ENCODE assay signal across 9 cellular contexts in the genomic region with DNA sequence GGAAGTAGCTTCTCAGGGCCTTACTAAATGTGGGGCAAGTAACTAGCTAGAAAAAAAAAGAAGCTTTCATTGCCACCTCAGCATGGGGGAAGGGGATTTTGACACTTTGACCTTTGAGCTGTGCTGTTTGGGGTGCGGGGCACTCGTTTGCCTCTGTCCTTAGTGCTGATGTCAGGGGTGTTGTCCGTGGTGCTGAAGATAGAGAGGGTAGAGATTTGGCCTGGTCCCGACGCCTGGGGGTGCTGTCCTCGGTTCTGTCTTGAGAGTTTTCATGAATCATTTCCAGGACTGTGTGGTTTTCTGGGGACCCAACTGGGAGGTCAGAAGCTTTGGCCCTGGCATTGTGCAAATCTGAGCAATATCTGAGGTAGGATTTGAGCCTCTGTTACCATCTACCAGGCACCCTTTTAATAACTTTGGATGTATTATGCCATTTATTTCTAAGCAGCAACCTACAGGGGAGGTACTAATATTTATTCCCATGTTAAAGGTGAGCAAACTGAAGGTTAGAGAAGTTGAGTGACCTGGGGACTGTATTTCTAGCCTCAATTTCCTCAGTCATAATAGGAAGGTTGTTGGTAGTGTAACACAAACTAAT.
A peak's percentile ranks its signal among the peaks of the same experiment; 100 is the strongest.
DNase-seq lines count a peak whose midpoint lies in the region; ATAC-seq and TF ChIP-seq lines count a peak whose summit lies in the region.
"Had no signal": no experiment of that assay in that cellular context is flagged by ENCODE, and none has a peak within 500 bp of the region (broad histone marks: within the 10 kb centered on the region; RNA-seq: fewer than 3 reads in every experiment).

No MANE protein-coding gene starts in this region.

- H3K9me3 Mint-ChIP-seq in HFFc6 = no peaks in the 10 kb centered on the region

- intact Hi-C loops in A673 (cut with micrococcal nuclease; ENCODE audit: unreplicated experiment) (no loop called here), lower leg skin (cut with DNase I; ENCODE audit: low total_unique reads) (no loop called here)

- H3K36me3 ChIP-seq in A673 (ENCODE audit: insufficient read depth, low read length, poor library complexity, severe bottlenecking) = no peaks in the 10 kb centered on the region
- no peaks in the 10 kb centered on the region for H3K36me3 ChIP-seq in fibroblast of lung (ENCODE audit: control insufficient read depth, insufficient read depth, low read length)

- no peaks in the 10 kb centered on the region for H3K36me3 Mint-ChIP-seq in HFFc6 (ENCODE audit: low read depth)
- H3K36me3 Mint-ChIP-seq: activated naive CD8-positive, alpha-beta T cell had no signal

- no peak overlapping the region for H3K27ac Mint-ChIP-seq in HFFc6
- H3K27ac Mint-ChIP-seq: activated naive CD8-positive, alpha-beta T cell had no signal

- peak; percentile 42 for TF ChIP-seq CTCF in A673 (conservative IDR thresholded peaks at IDR 0.05; ENCODE audit: low read depth, low read length)
- peak; percentile 29; the same call in 1 of the 2 replicates for TF ChIP-seq CTCF in HFFc6 (IDR thresholded peaks at IDR 0.05)
- TF ChIP-seq CTCF in fibroblast of lung (conservative IDR thresholded peaks at IDR 0.05 in 1 of 2, IDR thresholded peaks at IDR 0.05 in 1 of 2; ENCODE audit: low read depth in 1 of 2, low read length in 2 of 2) = peak; percentile 11 to 16
- no peak for TF ChIP-seq CTCF in lower leg skin (IDR thresholded peaks at IDR 0.05)

- H4K20me1 ChIP-seq in fibroblast of lung (ENCODE audit: control insufficient read depth, extremely low read depth, insufficient read depth, low read length) = no peaks in the 10 kb centered on the region

- H3K9me3 ChIP-seq in A673 (ENCODE audit: low read depth, low read length, poor library complexity, severe bottlenecking) (no peaks in the 10 kb centered on the region), fibroblast of lung (ENCODE audit: control insufficient read depth, insufficient read depth, low read depth, low read length) (no peaks in the 10 kb centered on the region)

- no peaks in the 10 kb centered on the region for H3K79me2 ChIP-seq in fibroblast of lung (ENCODE audit: control insufficient read depth, insufficient read depth, low read length)

- no peaks in the 10 kb centered on the region for H3K4me1 ChIP-seq in A673 (ENCODE audit: insufficient read depth, low read length, poor library complexity, severe bottlenecking)
- H3K4me1 ChIP-seq in fibroblast of lung (ENCODE audit: control insufficient read depth, extremely low read depth, insufficient read depth, low read length) = no peaks in the 10 kb centered on the region

- no peak for ATAC-seq in GM19455 (IDR thresholded peaks at IDR 0.05; ENCODE audit: unreplicated experiment)

- CTCF ChIA-PET in A673 (lab: Charles Lee) = interaction anchor here (0.6 kb wide), 1 partner anchor 13 kb away, joined by 3 read pairs; no protein-coding TSS in a partner anchor

- DNase-seq in A673 (ENCODE audit: low spot score) = peak; percentile 60
- peak; percentile 20 for DNase-seq in HFFc6
- peak; percentile 9 for DNase-seq in T-helper 9 cell
- DNase-seq in fibroblast of lung (ENCODE audit: low read depth in 2 of 2) = peak; percentile 21 to 37
- DNase-seq in stimulated activated CD4-positive, alpha-beta T cell treated with anti-CD3 and anti-CD28 coated beads, TNF-alpha, amount 100 ng/mL, for 48 hours (ENCODE audit: low read depth in 3 of 3) = peak; percentile 5 to 20 (median 15)
- no peak for DNase-seq in lower leg skin (ENCODE audit: low spot score in 2 of 2)
- no peak for DNase-seq in NCI-H69 (lab: John Stamatoyannopoulos, UW)

- 1 to 2% methylated on average over 6 of the region's 6 CpGs for WGBS in lower leg skin, 2 donors

- BruUV-seq in A673 (replicated peaks; lab: Mats Ljungman, UMichigan) = no TSS peak

- H3K4me1 Mint-ChIP-seq in HFFc6 (ENCODE audit: low read depth) = no peaks in the 10 kb centered on the region

- no peak for TF ChIP-seq POLR2A in lower leg skin (IDR thresholded peaks at IDR 0.05)

- H3K4me3 Mint-ChIP-seq in HFFc6 = no peak overlapping the region
- H3K4me3 Mint-ChIP-seq: activated naive CD8-positive, alpha-beta T cell had no signal

- H3K4me3 ChIP-seq in A673 (ENCODE audit: low read depth, low read length, poor library complexity, severe bottlenecking) = no peak overlapping the region
- H3K4me3 ChIP-seq in fibroblast of lung (replicated peaks in 1 of 4; ENCODE audit: control extremely low read depth in 1 of 4, insufficient read depth in 1 of 4, low read depth in 3 of 4, low read length in 4 of 4) = no peak overlapping the region
- H3K4me3 ChIP-seq in lower leg skin (ENCODE audit: low read depth, poor library complexity, severe bottlenecking) = no peak overlapping the region

- no peak overlapping the region for H2AFZ ChIP-seq in fibroblast of lung (ENCODE audit: low read length)

- no peak overlapping the region for H3K9ac ChIP-seq in fibroblast of lung (ENCODE audit: insufficient read depth, low read length)

- H3K27ac ChIP-seq in A673 (ENCODE audit: low read depth, low read length, poor library complexity, severe bottlenecking) (no peak overlapping the region), fibroblast of lung (ENCODE audit: insufficient read depth, low read length) (no peak overlapping the region)

- POLR2A ChIA-PET in A673 (lab: Charles Lee; ENCODE audit: low non-redundant PET) = no interaction called here

- H3K27me3 ChIP-seq in A673 (replicated peaks; ENCODE audit: insufficient read depth, low read depth, low read length, poor library complexity) (no peaks in the 10 kb centered on the region), fibroblast of lung (ENCODE audit: control insufficient read depth, insufficient read depth, low read length) (peaks cover under 1% of the 10 kb centered on the region)

- H3K27me3 Mint-ChIP-seq in HFFc6 (ENCODE audit: insufficient read depth) = peaks cover 28% of the 10 kb centered on the region

- H3K4me2 ChIP-seq in fibroblast of lung (ENCODE audit: extremely low read depth, insufficient read depth, low read length) = no peak overlapping the region

Comparison
In these comparisons a context has a peak if more than half of its experiments do, and no peak if none do; other contexts are left out.
1. DNase-seq: peak in A673 (single experiment), HFFc6 (single experiment), T-helper 9 cell (single experiment), fibroblast of lung (2 of 2) and stimulated activated CD4-positive, alpha-beta T cell treated with anti-CD3 and anti-CD28 coated beads, TNF-alpha, amount 100 ng/mL, for 48 hours (3 of 3); none in lower leg skin (0 of 2) and NCI-H69 (single experiment).
2. CTCF ChIP-seq: peak in A673 (single experiment), HFFc6 (single experiment) and fibroblast of lung (2 of 2); none in lower leg skin (0 of 3).